Comparison of ENCODE assay signal across 8 cellular contexts in genomic region chr9:94029932-94030317, GRCh38. TPM values are rescaled to one million over a fixed set of nuclear protein-coding genes. Genes with fewer than 3 reads are reported as not detected.
DNase-seq lines count a peak whose midpoint lies in the region; TF ChIP-seq lines count a peak whose summit lies in the region.

No MANE protein-coding gene starts in this region.

- H4K20me1 ChIP-seq in mammary epithelial cell (ENCODE audit: insufficient read depth, low read length), result no peaks in the 10 kb centered on the region

- dilution Hi-C loops in mammary epithelial cell (cut with HindIII; ENCODE audit: low sequenced_read_pairs), result loop anchor here (5.0 kb wide), 1 partner anchor 32 kb away; no protein-coding TSS in a partner anchor

- peaks cover 16% of the 10 kb centered on the region for H3K4me1 ChIP-seq in mammary epithelial cell (ENCODE audit: insufficient read depth, low read length)
- peaks cover 11% of the 10 kb centered on the region for H3K4me1 ChIP-seq in muscle layer of colon (ENCODE audit: insufficient read depth, low read length)

- TF ChIP-seq CTCF in AG04450 (IDR thresholded peaks at IDR 0.05; ENCODE audit: low read depth, low read length) (no peak), mammary epithelial cell (conservative IDR thresholded peaks at IDR 0.05 in 1 of 2, IDR thresholded peaks at IDR 0.05 in 1 of 2; ENCODE audit: extremely low read depth in 1 of 2, insufficient read depth in 1 of 2, low read depth in 1 of 2, low read length in 2 of 2) (no peak)

- peaks cover 7% of the 10 kb centered on the region for H3K9me3 ChIP-seq in AG04450 (ENCODE audit: control insufficient read depth, insufficient read depth, low read length)
- H3K9me3 ChIP-seq in mammary epithelial cell (replicated peaks; ENCODE audit: insufficient read depth, low read length), result peaks cover 3% of the 10 kb centered on the region
- H3K9me3 ChIP-seq in muscle layer of colon (ENCODE audit: low read length), result no peaks in the 10 kb centered on the region

- peak overlapping the region; percentile 89 for H3K4me2 ChIP-seq in mammary epithelial cell (ENCODE audit: insufficient read depth, low read depth, low read length)

- H3K9ac ChIP-seq in mammary epithelial cell (ENCODE audit: insufficient read depth, low read length), result peak overlapping the region; percentile 71
- H3K9ac ChIP-seq in muscle layer of colon (ENCODE audit: low read length), result peak overlapping the region; percentile 42

- in situ Hi-C loops in mammary epithelial cell (cut with MboI; ENCODE audit: low sequenced_read_pairs in 2 of 2), result no loop called here

- intact Hi-C loops in mammary epithelial cell (cut with micrococcal nuclease), result no loop called here

- peak overlapping the region; percentile 99 for H2AFZ ChIP-seq in mammary epithelial cell (ENCODE audit: low read depth, low read length)

- no peaks in the 10 kb centered on the region for H3K36me3 ChIP-seq in mammary epithelial cell (ENCODE audit: insufficient read depth, low read length)
- no peaks in the 10 kb centered on the region for H3K36me3 ChIP-seq in muscle layer of colon (ENCODE audit: insufficient read depth, low read length)

- 16% methylated on average over 6 of the region's 6 CpGs for WGBS in mammary epithelial cell (ENCODE audit: low coverage, missing lambda C conversion rate)

- no peak for DNase-seq in AG04450 (ENCODE audit: low read depth, low spot score)
- peak; percentile 9 for DNase-seq in HT1080 (ENCODE audit: low read depth)
- DNase-seq in mammary epithelial cell, result no peak
- DNase-seq in KG1 (lab: John Stamatoyannopoulos, UW), result no peak
- DNase-seq in DMS79 treated with DMSO at 0.1 percent for 48 hours (lab: John Stamatoyannopoulos, UW), result no peak
- DNase-seq in NCI-H510A treated with DMSO at 0.1 percent for 48 hours (lab: John Stamatoyannopoulos, UW), result no peak
- DNase-seq in stimulated activated CD4-positive, alpha-beta T cell treated with anti-CD3 and anti-CD28 coated beads, Interleukin-4, amount 100 ng/mL, for 1 hour, result no peak

- BruUV-seq in mammary epithelial cell (replicated peaks; lab: Mats Ljungman, UMichigan), result no TSS peak

- H3K27me3 ChIP-seq in AG04450 (ENCODE audit: control insufficient read depth, insufficient read depth, low read length), result no peaks in the 10 kb centered on the region
- H3K27me3 ChIP-seq in mammary epithelial cell (ENCODE audit: insufficient read depth, low read length), result no peaks in the 10 kb centered on the region
- H3K27me3 ChIP-seq in muscle layer of colon (ENCODE audit: control insufficient read depth in 1 of 2, insufficient read depth in 2 of 2, low read length in 2 of 2), result no peaks in the 10 kb centered on the region

- CTCF ChIA-PET in AG04450 (lab: Charles Lee) (no interaction called here), mammary epithelial cell (lab: Charles Lee; ENCODE audit: low non-redundant PET) (no interaction called here)

- POLR2A ChIA-PET in AG04450 (lab: Yijun Ruan, JAX), result no interaction called here

- peaks cover 27% of the 10 kb centered on the region for H3K79me2 ChIP-seq in mammary epithelial cell (ENCODE audit: insufficient read depth, low read length)

- H3K4me3 ChIP-seq in AG04450 (ENCODE audit: low read depth, low read length) (peak overlapping the region; percentile 87), mammary epithelial cell (replicated peaks in 1 of 3; ENCODE audit: insufficient read depth in 1 of 3, low read depth in 2 of 3, low read length in 3 of 3) (peak overlapping the region; percentile 77 to 84 (median 84)), muscle layer of colon (ENCODE audit: low read depth in 1 of 2, low read length in 2 of 2) (peak overlapping the region; percentile 69 to 89)

- H3K27ac ChIP-seq in AG04450 (ENCODE audit: low read depth, low read length) (peak overlapping the region; percentile 35), mammary epithelial cell (ENCODE audit: insufficient read depth, low read depth, low read length) (peak overlapping the region; percentile 56), muscle layer of colon (ENCODE audit: low read depth, low read length) (peak overlapping the region; percentile 74)

RNA-seq across cellular contexts. Expression of gene PTPDC1, which starts 54.3 kb away (rescaled TPM):
- 6.0 and 6.6 TPM in 2 replicates for polyA plus RNA-seq in AG04450 (2011; rRNA removed)
- polyA minus RNA-seq in AG04450 (2011; rRNA and poly(A)+ RNA removed), result 8.6 and 9.3 TPM in 2 replicates
- 3.7 and 4.1 TPM in 2 replicates for total RNA-seq in HT1080 (2014; rRNA removed; shearing (Covaris generic))
- polyA plus RNA-seq in HT1080 (2015; cell fraction: cytosol; rRNA removed), result 4.2 and 5.1 TPM in 2 replicates
- 17.0 and 17.2 TPM in 2 replicates for polyA plus RNA-seq in HT1080 (2015; cell fraction: nucleus; rRNA removed)
- total RNA-seq in mammary epithelial cell, result 10 to 100 TPM in 1 of 2 donors, 1 to 10 TPM in 1; 7.5 to 12.8 TPM
- polyA plus RNA-seq in mammary epithelial cell, result 4.1 TPM
- polyA minus RNA-seq in mammary epithelial cell, result 9.8 TPM
